1 cellular context compared by ENCODE assay signal in the genomic region with DNA sequence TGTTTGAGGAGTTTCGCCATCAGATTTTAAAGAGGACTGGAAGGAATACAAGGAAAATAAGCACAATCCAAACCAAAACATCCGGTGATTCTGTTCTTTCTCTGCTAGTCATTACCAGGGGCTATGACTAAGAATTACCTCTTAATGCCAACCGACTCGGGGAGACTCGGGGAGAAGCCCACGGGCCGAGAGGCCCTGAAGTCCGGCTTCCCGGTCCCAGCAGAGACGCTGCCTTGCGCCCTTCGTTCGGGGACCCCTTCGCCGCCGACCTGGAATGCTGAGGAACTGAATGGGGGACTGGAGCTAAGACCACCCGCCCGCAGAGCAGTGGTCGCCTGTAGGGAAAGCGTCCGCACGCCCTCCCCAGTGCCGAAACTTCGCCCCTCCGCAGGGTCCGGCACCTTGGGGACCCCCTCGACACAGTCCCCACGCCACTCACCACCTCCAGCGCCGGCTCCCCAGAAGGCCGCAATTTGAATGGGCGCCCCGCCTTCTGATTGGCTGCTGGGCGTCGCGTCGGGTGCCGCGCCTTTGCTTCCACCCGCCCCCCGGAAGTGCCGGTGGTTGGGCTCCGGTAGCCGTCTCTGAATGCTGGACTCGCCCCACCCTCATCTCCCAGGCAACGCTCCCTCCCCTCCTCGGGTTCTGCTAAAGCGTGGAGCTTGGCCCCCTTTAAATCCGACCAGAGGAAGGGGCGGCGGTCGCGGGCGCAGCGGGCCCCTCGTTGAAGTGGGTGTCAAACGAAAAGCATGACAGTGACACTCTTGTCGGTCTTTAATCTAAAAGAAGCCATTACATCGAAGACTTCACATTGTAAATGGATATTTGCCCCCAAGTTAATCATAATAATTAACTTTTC.
TF ChIP-seq lines count a peak whose summit lies in the region.

KIF14 (minus strand) TSS at position 479 of the 859 bp plus-strand sequence. CDS start 2,028 bp downstream, outside the sequence.

TF ChIP-seq in K562, 482 proteins besides CTCF, POLR2A, EP300 and RAD21 (continued from another document and continues in another):
- TF ChIP-seq, protein P1, sequence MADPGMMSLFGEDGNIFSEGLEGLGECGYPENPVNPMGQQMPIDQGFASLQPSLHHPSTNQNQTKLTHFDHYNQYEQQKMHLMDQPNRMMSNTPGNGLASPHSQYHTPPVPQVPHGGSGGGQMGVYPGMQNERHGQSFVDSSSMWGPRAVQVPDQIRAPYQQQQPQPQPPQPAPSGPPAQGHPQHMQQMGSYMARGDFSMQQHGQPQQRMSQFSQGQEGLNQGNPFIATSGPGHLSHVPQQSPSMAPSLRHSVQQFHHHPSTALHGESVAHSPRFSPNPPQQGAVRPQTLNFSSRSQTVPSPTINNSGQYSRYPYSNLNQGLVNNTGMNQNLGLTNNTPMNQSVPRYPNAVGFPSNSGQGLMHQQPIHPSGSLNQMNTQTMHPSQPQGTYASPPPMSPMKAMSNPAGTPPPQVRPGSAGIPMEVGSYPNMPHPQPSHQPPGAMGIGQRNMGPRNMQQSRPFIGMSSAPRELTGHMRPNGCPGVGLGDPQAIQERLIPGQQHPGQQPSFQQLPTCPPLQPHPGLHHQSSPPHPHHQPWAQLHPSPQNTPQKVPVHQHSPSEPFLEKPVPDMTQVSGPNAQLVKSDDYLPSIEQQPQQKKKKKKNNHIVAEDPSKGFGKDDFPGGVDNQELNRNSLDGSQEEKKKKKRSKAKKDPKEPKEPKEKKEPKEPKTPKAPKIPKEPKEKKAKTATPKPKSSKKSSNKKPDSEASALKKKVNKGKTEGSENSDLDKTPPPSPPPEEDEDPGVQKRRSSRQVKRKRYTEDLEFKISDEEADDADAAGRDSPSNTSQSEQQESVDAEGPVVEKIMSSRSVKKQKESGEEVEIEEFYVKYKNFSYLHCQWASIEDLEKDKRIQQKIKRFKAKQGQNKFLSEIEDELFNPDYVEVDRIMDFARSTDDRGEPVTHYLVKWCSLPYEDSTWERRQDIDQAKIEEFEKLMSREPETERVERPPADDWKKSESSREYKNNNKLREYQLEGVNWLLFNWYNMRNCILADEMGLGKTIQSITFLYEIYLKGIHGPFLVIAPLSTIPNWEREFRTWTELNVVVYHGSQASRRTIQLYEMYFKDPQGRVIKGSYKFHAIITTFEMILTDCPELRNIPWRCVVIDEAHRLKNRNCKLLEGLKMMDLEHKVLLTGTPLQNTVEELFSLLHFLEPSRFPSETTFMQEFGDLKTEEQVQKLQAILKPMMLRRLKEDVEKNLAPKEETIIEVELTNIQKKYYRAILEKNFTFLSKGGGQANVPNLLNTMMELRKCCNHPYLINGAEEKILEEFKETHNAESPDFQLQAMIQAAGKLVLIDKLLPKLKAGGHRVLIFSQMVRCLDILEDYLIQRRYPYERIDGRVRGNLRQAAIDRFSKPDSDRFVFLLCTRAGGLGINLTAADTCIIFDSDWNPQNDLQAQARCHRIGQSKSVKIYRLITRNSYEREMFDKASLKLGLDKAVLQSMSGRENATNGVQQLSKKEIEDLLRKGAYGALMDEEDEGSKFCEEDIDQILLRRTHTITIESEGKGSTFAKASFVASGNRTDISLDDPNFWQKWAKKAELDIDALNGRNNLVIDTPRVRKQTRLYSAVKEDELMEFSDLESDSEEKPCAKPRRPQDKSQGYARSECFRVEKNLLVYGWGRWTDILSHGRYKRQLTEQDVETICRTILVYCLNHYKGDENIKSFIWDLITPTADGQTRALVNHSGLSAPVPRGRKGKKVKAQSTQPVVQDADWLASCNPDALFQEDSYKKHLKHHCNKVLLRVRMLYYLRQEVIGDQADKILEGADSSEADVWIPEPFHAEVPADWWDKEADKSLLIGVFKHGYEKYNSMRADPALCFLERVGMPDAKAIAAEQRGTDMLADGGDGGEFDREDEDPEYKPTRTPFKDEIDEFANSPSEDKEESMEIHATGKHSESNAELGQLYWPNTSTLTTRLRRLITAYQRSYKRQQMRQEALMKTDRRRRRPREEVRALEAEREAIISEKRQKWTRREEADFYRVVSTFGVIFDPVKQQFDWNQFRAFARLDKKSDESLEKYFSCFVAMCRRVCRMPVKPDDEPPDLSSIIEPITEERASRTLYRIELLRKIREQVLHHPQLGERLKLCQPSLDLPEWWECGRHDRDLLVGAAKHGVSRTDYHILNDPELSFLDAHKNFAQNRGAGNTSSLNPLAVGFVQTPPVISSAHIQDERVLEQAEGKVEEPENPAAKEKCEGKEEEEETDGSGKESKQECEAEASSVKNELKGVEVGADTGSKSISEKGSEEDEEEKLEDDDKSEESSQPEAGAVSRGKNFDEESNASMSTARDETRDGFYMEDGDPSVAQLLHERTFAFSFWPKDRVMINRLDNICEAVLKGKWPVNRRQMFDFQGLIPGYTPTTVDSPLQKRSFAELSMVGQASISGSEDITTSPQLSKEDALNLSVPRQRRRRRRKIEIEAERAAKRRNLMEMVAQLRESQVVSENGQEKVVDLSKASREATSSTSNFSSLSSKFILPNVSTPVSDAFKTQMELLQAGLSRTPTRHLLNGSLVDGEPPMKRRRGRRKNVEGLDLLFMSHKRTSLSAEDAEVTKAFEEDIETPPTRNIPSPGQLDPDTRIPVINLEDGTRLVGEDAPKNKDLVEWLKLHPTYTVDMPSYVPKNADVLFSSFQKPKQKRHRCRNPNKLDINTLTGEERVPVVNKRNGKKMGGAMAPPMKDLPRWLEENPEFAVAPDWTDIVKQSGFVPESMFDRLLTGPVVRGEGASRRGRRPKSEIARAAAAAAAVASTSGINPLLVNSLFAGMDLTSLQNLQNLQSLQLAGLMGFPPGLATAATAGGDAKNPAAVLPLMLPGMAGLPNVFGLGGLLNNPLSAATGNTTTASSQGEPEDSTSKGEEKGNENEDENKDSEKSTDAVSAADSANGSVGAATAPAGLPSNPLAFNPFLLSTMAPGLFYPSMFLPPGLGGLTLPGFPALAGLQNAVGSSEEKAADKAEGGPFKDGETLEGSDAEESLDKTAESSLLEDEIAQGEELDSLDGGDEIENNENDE (IDR thresholded peaks at IDR 0.05; ENCODE audit: low read depth, low read length): no peak
- peak; percentile 62; the same call in 1 of the 2 replicates for TF ChIP-seq CTBP1 (IDR thresholded peaks at IDR 0.05; ENCODE audit: borderline replicate concordance)
- no peak for TF ChIP-seq TAL1 (IDR thresholded peaks at IDR 0.05)
- no peak for TF ChIP-seq GABPB2 (CRISPR knock-in tag; conservative IDR thresholded peaks at IDR 0.05)
- TF ChIP-seq CBFB (CRISPR knock-in tag; IDR thresholded peaks at IDR 0.05): no peak
- peak; percentile 95 for TF ChIP-seq GABPB1 (CRISPR knock-in tag; IDR thresholded peaks at IDR 0.05)
- TF ChIP-seq CCNT2 (IDR thresholded peaks at IDR 0.05; ENCODE audit: borderline replicate concordance, extremely low read depth, insufficient read length, low read depth, low read length): peak; percentile 54
- no peak for TF ChIP-seq COPS2 (conservative IDR thresholded peaks at IDR 0.05)
- TF ChIP-seq PCBP2 (IDR thresholded peaks at IDR 0.05; ENCODE audit: low read depth, low read length, poor library complexity, severe bottlenecking): no peak
- no peak for TF ChIP-seq ZNF41 (CRISPR knock-in tag; conservative IDR thresholded peaks at IDR 0.05)
- TF ChIP-seq PKNOX1 (IDR thresholded peaks at IDR 0.05): peak; percentile 86
- TF ChIP-seq CREM (IDR thresholded peaks at IDR 0.05; ENCODE audit: low read depth): peak; percentile 92
- 0 out of 2 replicates have a peak, but pooled peaks have one; percentile 5 for TF ChIP-seq TEAD4 (IDR thresholded peaks at IDR 0.05; ENCODE audit: low read length)
- TF ChIP-seq TEAD4 (CRISPR knock-in tag; IDR thresholded peaks at IDR 0.05; ENCODE audit: borderline replicate concordance): peak; percentile 82; the same call in 1 of the 2 replicates
- TF ChIP-seq HDAC2 (IDR thresholded peaks at IDR 0.05): peak; percentile 68; the same call in 1 of the 2 replicates
- TF ChIP-seq NCOA2 (IDR thresholded peaks at IDR 0.05; ENCODE audit: partially characterized antibody in 2 of 2): no peak
- peak; percentile 40; the same call in 1 of the 2 replicates for TF ChIP-seq BHLHE40 (IDR thresholded peaks at IDR 0.05; ENCODE audit: low read length)
- no peak for TF ChIP-seq SREBF2 (CRISPR knock-in tag; IDR thresholded peaks at IDR 0.05)
- TF ChIP-seq CEBPB (tag; IDR thresholded peaks at IDR 0.05): no peak
- 0 out of 2 replicates have a peak, but pooled peaks have one; percentile 48 for TF ChIP-seq ZBED1 (IDR thresholded peaks at IDR 0.05)
- peak; percentile 93 for TF ChIP-seq CHD1 (IDR thresholded peaks at IDR 0.05; ENCODE audit: low read length)
- peak; percentile 23 for TF ChIP-seq EGR1 (conservative IDR thresholded peaks at IDR 0.05)
- peak; percentile 48; the same call in 1 of the 2 replicates for TF ChIP-seq ATF7 (IDR thresholded peaks at IDR 0.05)
- no peak for TF ChIP-seq MLX (CRISPR knock-in tag; conservative IDR thresholded peaks at IDR 0.05)
- TF ChIP-seq ELF1 (tag; IDR thresholded peaks at IDR 0.05): peak; percentile 98
- no peak for TF ChIP-seq DMBX1 (CRISPR knock-in tag; IDR thresholded peaks at IDR 0.05; ENCODE audit: borderline replicate concordance)
- no peak for TF ChIP-seq ZNF785 (CRISPR knock-in tag; IDR thresholded peaks at IDR 0.05)
- peak; percentile 74; the same call in 1 of the 2 replicates for TF ChIP-seq FOXP4 (CRISPR knock-in tag; IDR thresholded peaks at IDR 0.05; ENCODE audit: borderline replicate concordance)
- TF ChIP-seq RFX7 (CRISPR knock-in tag; IDR thresholded peaks at IDR 0.05): no peak
- no peak for TF ChIP-seq ZNF407 (IDR thresholded peaks at IDR 0.05; ENCODE audit: low read depth)
- no peak for TF ChIP-seq HIVEP1 (CRISPR knock-in tag; IDR thresholded peaks at IDR 0.05)
- TF ChIP-seq NCOA6 (IDR thresholded peaks at IDR 0.05): no peak
